In genomic region chr14:97707603-97708002, GRCh38 we compare ENCODE assay signal across 13 cellular contexts.
DNase-seq lines count a peak whose midpoint lies in the region; ATAC-seq and TF ChIP-seq lines count a peak whose summit lies in the region.
"Had no signal": no experiment of that assay in that cellular context is flagged by ENCODE, and none has a peak within 500 bp of the region (broad histone marks: within the 10 kb centered on the region; RNA-seq: fewer than 3 reads in every experiment).

No MANE protein-coding gene starts in this region.

- H3K9ac ChIP-seq in Loucy (ENCODE audit: low read depth, low read length, poor library complexity, severe bottlenecking) = peak overlapping the region; percentile 25

- H3K36me3 Mint-ChIP-seq in activated CD8-positive, alpha-beta memory T cell treated with anti-CD3 and anti-CD28 coated beads, Interleukin-2, amount 10 ng/mL, durations not matched to agents 7 days and 5 days = peaks cover 3% of the 10 kb centered on the region
- peaks cover 13% of the 10 kb centered on the region for H3K36me3 Mint-ChIP-seq in activated T-helper 2 cell treated with anti-CD3 and anti-CD28 coated beads, Interferon-gamma antibody, Interleukin-2, Interleukin-4, amounts not matched to agents 10 μg/mL and 5 μg/mL and 100 μg/mL, durations not matched to agents 14 hours and 24 hours and 36 hours (ENCODE audit: low read depth)

- no peaks in the 10 kb centered on the region for H3K9me3 Mint-ChIP-seq in activated CD8-positive, alpha-beta memory T cell treated with anti-CD3 and anti-CD28 coated beads, Interleukin-2, amount 10 ng/mL, durations not matched to agents 7 days and 5 days (ENCODE audit: low read depth)
- H3K9me3 Mint-ChIP-seq in activated T-helper 2 cell treated with anti-CD3 and anti-CD28 coated beads, Interferon-gamma antibody, Interleukin-2, Interleukin-4, amounts not matched to agents 10 μg/mL and 5 μg/mL and 100 μg/mL, durations not matched to agents 14 hours and 24 hours and 36 hours = peaks cover 10% of the 10 kb centered on the region

- H3K36me3 ChIP-seq in Loucy (ENCODE audit: insufficient read depth, low read length) (no peaks in the 10 kb centered on the region), spleen (no peaks in the 10 kb centered on the region)
- H3K36me3 ChIP-seq: uterus had no signal

- H3K4me2 ChIP-seq in Loucy (ENCODE audit: low read depth, low read length, poor library complexity, severe bottlenecking) = peak overlapping the region; percentile 73

- H3K27me3 Mint-ChIP-seq in activated CD8-positive, alpha-beta memory T cell treated with anti-CD3 and anti-CD28 coated beads, Interleukin-2, amount 10 ng/mL, durations not matched to agents 7 days and 5 days = no peaks in the 10 kb centered on the region
- H3K27me3 Mint-ChIP-seq in activated T-helper 2 cell treated with anti-CD3 and anti-CD28 coated beads, Interferon-gamma antibody, Interleukin-2, Interleukin-4, amounts not matched to agents 10 μg/mL and 5 μg/mL and 100 μg/mL, durations not matched to agents 14 hours and 24 hours and 36 hours (ENCODE audit: low read depth) = no peaks in the 10 kb centered on the region

- peaks cover 88% of the 10 kb centered on the region for H3K4me1 Mint-ChIP-seq in activated CD8-positive, alpha-beta memory T cell treated with anti-CD3 and anti-CD28 coated beads, Interleukin-2, amount 10 ng/mL, durations not matched to agents 7 days and 5 days
- peaks cover 79% of the 10 kb centered on the region for H3K4me1 Mint-ChIP-seq in activated T-helper 2 cell treated with anti-CD3 and anti-CD28 coated beads, Interferon-gamma antibody, Interleukin-2, Interleukin-4, amounts not matched to agents 10 μg/mL and 5 μg/mL and 100 μg/mL, durations not matched to agents 14 hours and 24 hours and 36 hours (ENCODE audit: low read depth)

- ATAC-seq in activated CD8-positive, alpha-beta memory T cell treated with anti-CD3 and anti-CD28 coated beads, Interleukin-2, amount 10 ng/mL, durations not matched to agents 7 days and 5 days = peak; percentile 63
- ATAC-seq in HG02571 (IDR thresholded peaks at IDR 0.05; ENCODE audit: unreplicated experiment) = no peak

- CTCF ChIA-PET in activated CD8-positive, alpha-beta memory T cell treated with anti-CD3 and anti-CD28 coated beads, Interleukin-2, amount 10 ng/mL, durations not matched to agents 7 days and 5 days (lab: Charles Lee) = interaction anchor here (0.5 to 4.4 kb wide), 10 partner anchors 8 to 1563 kb away, joined by 3 to 23 read pairs (median 3); no protein-coding TSS in a partner anchor

- TF ChIP-seq POLR2A in spleen (IDR thresholded peaks at IDR 0.05) = no peak

- H3K27ac ChIP-seq in spleen = peak overlapping the region in 6 of 8 donors; percentile 55 to 87 (median 74)
- H3K27ac ChIP-seq: uterus, VCaP had no signal

- intact Hi-C loops in activated T-helper 2 cell treated with anti-CD3 and anti-CD28 coated beads, Interferon-gamma antibody, Interleukin-2, Interleukin-4, amounts not matched to agents 10 μg/mL and 5 μg/mL and 100 μg/mL, durations not matched to agents 14 hours and 24 hours and 36 hours (cut with micrococcal nuclease) = loop anchor here (2.0 to 10.0 kb wide), 8 partner anchors 17 to 1565 kb away; partner anchors contain the start of gene BCL11B
- intact Hi-C loops in spleen (cut with DNase I; ENCODE audit: low total_unique reads) = no loop called here

- H3K27ac Mint-ChIP-seq in activated CD8-positive, alpha-beta memory T cell treated with anti-CD3 and anti-CD28 coated beads, Interleukin-2, amount 10 ng/mL, durations not matched to agents 7 days and 5 days = peak overlapping the region; percentile 94
- no peak overlapping the region for H3K27ac Mint-ChIP-seq in activated T-helper 2 cell treated with anti-CD3 and anti-CD28 coated beads, Interferon-gamma antibody, Interleukin-2, Interleukin-4, amounts not matched to agents 10 μg/mL and 5 μg/mL and 100 μg/mL, durations not matched to agents 14 hours and 24 hours and 36 hours

- peak; percentile 80 for DNase-seq in activated CD8-positive, alpha-beta memory T cell treated with anti-CD3 and anti-CD28 coated beads, Interleukin-2, amount 10 ng/mL, durations not matched to agents 7 days and 5 days
- DNase-seq in activated CD8-positive, alpha-beta memory T cell treated with anti-CD3 and anti-CD28 coated beads for 24 hours = no peak
- peak; percentile 22 for DNase-seq in activated T-helper 2 cell treated with anti-CD3 and anti-CD28 coated beads, Interferon-gamma antibody, Interleukin-2, Interleukin-4, amounts not matched to agents 10 μg/mL and 5 μg/mL and 100 μg/mL, durations not matched to agents 14 hours and 24 hours and 36 hours (ENCODE audit: low spot score)
- DNase-seq in spleen (no peak), occipital lobe (lab: John Stamatoyannopoulos, UW) (no peak)
- no peak for DNase-seq in effector CD4-positive, alpha-beta T cell
- DNase-seq: NCI-H1417 treated with DMSO at 0.1 percent for 48 hours, SIG-M5, uterus had no signal

- no peaks in the 10 kb centered on the region for H3K9me2 ChIP-seq in Loucy (replicated peaks; ENCODE audit: low read depth, low read length)

- peak overlapping the region; percentile 55 for H3K4me3 ChIP-seq in Loucy (ENCODE audit: low read length, poor library complexity, severe bottlenecking)
- peak overlapping the region in 1 of 8 donors; percentile 43 for H3K4me3 ChIP-seq in spleen
- H3K4me3 ChIP-seq: lung, uterus had no signal

- TF ChIP-seq CTCF in Loucy (conservative IDR thresholded peaks at IDR 0.05; ENCODE audit: low read length) (peak; percentile 64), spleen (IDR thresholded peaks at IDR 0.05 in 8 of 11, conservative IDR thresholded peaks at IDR 0.05 in 3 of 11) (no peak)

- H4K20me1 ChIP-seq in Loucy (ENCODE audit: insufficient read depth, low read length, poor library complexity, severe bottlenecking) = no peaks in the 10 kb centered on the region

- peak overlapping the region; percentile 48 for H3K4me3 Mint-ChIP-seq in activated CD8-positive, alpha-beta memory T cell treated with anti-CD3 and anti-CD28 coated beads, Interleukin-2, amount 10 ng/mL, durations not matched to agents 7 days and 5 days
- H3K4me3 Mint-ChIP-seq in activated T-helper 2 cell treated with anti-CD3 and anti-CD28 coated beads, Interferon-gamma antibody, Interleukin-2, Interleukin-4, amounts not matched to agents 10 μg/mL and 5 μg/mL and 100 μg/mL, durations not matched to agents 14 hours and 24 hours and 36 hours (ENCODE audit: low read depth) = no peak overlapping the region

- H3K9me3 ChIP-seq in Loucy (ENCODE audit: insufficient read depth, low read depth, low read length) (no peaks in the 10 kb centered on the region), spleen (no peaks in the 10 kb centered on the region)
- H3K9me3 ChIP-seq: uterus had no signal

- peaks cover 48% of the 10 kb centered on the region for H3K4me1 ChIP-seq in Loucy (ENCODE audit: insufficient read depth, low read length, poor library complexity, severe bottlenecking)
- peaks cover 0 to 67% (median 18%) of the 10 kb centered on the region in 6 donors for H3K4me1 ChIP-seq in spleen
- H3K4me1 ChIP-seq: uterus had no signal

- H3F3A ChIP-seq in Loucy (ENCODE audit: low read depth) = 0 out of 2 replicates have a peak, but pooled peaks cover 5% of the 10 kb centered on the region

- WGBS in spleen, 5 donors = 15 to 39% (median 29%) methylated on average over 6 of the region's 6 CpGs

- H2AFZ ChIP-seq in Loucy (ENCODE audit: low read length) = peak overlapping the region; percentile 60

- no peaks in the 10 kb centered on the region for H3K79me2 ChIP-seq in Loucy (ENCODE audit: insufficient read depth, low read length)

- H3K27me3 ChIP-seq in Loucy (ENCODE audit: insufficient read depth, low read length, poor library complexity, severe bottlenecking) (no peaks in the 10 kb centered on the region), spleen (replicated peaks in 1 of 7) (no peaks in the 10 kb centered on the region)
- H3K27me3 ChIP-seq: uterus had no signal

Comparison
In these comparisons a context has a peak if more than half of its experiments do, and no peak if none do; other contexts are left out.
1. DNase-seq: peak in activated CD8-positive, alpha-beta memory T cell treated with anti-CD3 and anti-CD28 coated beads, Interleukin-2, amount 10 ng/mL, durations not matched to agents 7 days and 5 days (single experiment) and activated T-helper 2 cell treated with anti-CD3 and anti-CD28 coated beads, Interferon-gamma antibody, Interleukin-2, Interleukin-4, amounts not matched to agents 10 μg/mL and 5 μg/mL and 100 μg/mL, durations not matched to agents 14 hours and 24 hours and 36 hours (single experiment); none in activated CD8-positive, alpha-beta memory T cell treated with anti-CD3 and anti-CD28 coated beads for 24 hours (single experiment), spleen (single experiment), effector CD4-positive, alpha-beta T cell (single experiment) and occipital lobe (single experiment).